ENCODE assay signal across 17 cellular contexts in the genomic region with DNA sequence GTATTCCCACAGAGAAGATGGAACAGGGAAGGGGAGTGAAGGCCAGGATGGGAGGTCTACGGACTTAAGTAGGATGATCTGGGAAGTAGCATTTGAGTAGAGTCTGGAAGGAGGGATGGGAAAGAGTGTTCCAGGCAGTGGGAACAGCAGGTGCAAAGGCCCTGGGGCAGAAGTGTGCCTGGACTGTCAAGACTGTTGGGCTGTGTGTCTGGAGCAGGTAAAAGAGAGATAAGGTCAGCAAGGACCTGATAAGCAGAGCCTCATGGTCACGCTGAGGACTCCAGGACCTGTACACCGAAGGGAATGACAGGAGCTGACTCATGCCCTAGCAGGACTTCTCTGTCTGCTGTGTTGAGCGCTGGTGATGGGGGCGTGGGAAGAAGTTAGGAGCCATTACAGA. TPM values are rescaled to one million over a fixed set of nuclear protein-coding genes. Genes with fewer than 3 reads are reported as not detected.
"Had no signal": no experiment of that assay in that cellular context is flagged by ENCODE, and none has a peak within 500 bp of the region (broad histone marks: within the 10 kb centered on the region; RNA-seq: fewer than 3 reads in every experiment).

No MANE protein-coding gene starts in this region.

- H3K4me3 Mint-ChIP-seq: endodermal cell, natural killer cell, neural crest cell had no signal

- H3K4me3 ChIP-seq: coronary artery, heart left ventricle, pancreas had no signal

- H3K36me3 Mint-ChIP-seq: natural killer cell had no signal

- DNase-seq: effector CD4-positive, alpha-beta T cell; endodermal cell; heart left ventricle; hippocampal formation; kidney glomerular epithelial cell; natural killer cell; pancreas; right cardiac atrium; small intestine; stimulated activated CD4-positive, alpha-beta T cell treated with anti-CD3 and anti-CD28 coated beads, Interleukin-12 subunit alpha, Interleukin-12 subunit beta, amount 100 ng/mL, for 4 hours; stimulated activated CD4-positive, alpha-beta T cell treated with anti-CD3 and anti-CD28 coated beads, Interleukin-2, amount 100 ng/mL, for 48 hours; stimulated activated naive CD4-positive, alpha-beta T cell treated with Interleukin-2 at 50 U/mL for 16 hours had no signal

- H3K27ac ChIP-seq: coronary artery, heart left ventricle, pancreas had no signal

- H3K4me1 ChIP-seq: heart left ventricle, pancreas had no signal

- H3K27ac Mint-ChIP-seq: endodermal cell, natural killer cell, progenitor cell of endocrine pancreas had no signal

- H3K4me1 Mint-ChIP-seq: endodermal cell, natural killer cell had no signal

- H3K36me3 ChIP-seq: heart left ventricle, pancreas had no signal

- H3K9me3 Mint-ChIP-seq: endodermal cell, natural killer cell, neural crest cell had no signal

- H3K27me3 ChIP-seq: pancreas had no signal

- H3K9me3 ChIP-seq: heart left ventricle, pancreas had no signal

- FAIRE-seq: frontal cortex, pancreas, small intestine had no signal

- ATAC-seq: heart left ventricle, left lobe of liver, natural killer cell, right cardiac atrium had no signal

RNA-seq across cellular contexts. Expression of a gene that starts 0.7 kb away (rescaled TPM):
- total RNA-seq: progenitor cell of endocrine pancreas had no signal
